11 cellular contexts compared by ENCODE assay signal in the genomic region with DNA sequence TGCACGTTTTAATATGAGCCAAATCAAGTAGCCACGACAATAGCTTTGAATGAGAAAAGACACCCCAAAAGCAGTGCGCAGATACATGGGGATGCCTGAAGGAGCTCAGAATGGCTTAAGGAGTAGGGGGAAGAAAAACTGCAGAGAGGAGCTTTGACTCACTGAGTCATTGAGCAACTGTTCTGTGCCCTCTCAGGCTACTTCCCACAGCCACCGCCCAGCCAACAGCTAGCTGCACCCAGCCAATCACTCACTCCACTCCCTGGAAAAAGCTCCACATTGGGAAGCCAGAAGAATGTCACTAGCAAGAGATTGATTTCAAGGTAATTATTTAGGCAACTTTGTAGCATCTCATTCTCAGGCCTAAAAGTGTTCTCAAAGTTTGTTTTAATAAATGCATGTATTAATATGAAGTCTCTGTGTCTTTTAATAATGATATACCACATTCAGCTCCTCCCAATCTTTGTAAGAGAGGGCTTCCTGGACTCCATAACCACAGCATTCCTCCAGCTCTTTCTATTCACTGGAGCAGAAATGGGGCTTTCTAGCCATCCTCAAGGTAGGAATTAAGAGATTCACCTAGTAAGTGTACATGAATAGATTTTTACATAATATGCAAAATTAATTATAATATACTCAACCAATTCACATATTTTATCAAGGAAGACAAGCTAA. TPM values are rescaled to one million over a fixed set of nuclear protein-coding genes. Genes with fewer than 3 reads are reported as not detected.
DNase-seq lines count a peak whose midpoint lies in the region; ATAC-seq and TF ChIP-seq lines count a peak whose summit lies in the region.
"Had no signal": no experiment of that assay in that cellular context is flagged by ENCODE, and none has a peak within 500 bp of the region (broad histone marks: within the 10 kb centered on the region; RNA-seq: fewer than 3 reads in every experiment).

No MANE protein-coding gene starts in this region.

- intact Hi-C loops in activated T-helper 2 cell treated with anti-CD3 and anti-CD28 coated beads, Interferon-gamma antibody, Interleukin-2, Interleukin-4, amounts not matched to agents 10 μg/mL and 5 μg/mL and 100 μg/mL, durations not matched to agents 14 hours and 24 hours and 36 hours (cut with micrococcal nuclease): loop anchor here (5.0 to 10.0 kb wide), 3 partner anchors 93 to 930 kb away; no protein-coding TSS in a partner anchor

- peaks cover 0 to 5% of the 10 kb centered on the region in 2 donors for H3K9me3 ChIP-seq in right atrium auricular region
- H3K9me3 ChIP-seq in tibial nerve: peaks cover 0 to 4% (median 0%) of the 10 kb centered on the region in 4 donors
- peaks cover 6% of the 10 kb centered on the region for H3K9me3 ChIP-seq in BE2C

- no peak for DNase-seq in activated T-cell treated with anti-CD3 and anti-CD28 coated beads, Interleukin-2, amount 50 U/mL, for 24 hours
- DNase-seq in activated T-cell treated with anti-CD3 and anti-CD28 coated beads, Interleukin-2, amount 50 U/mL, for 48 hours: no peak
- no peak for DNase-seq in activated T-helper 2 cell treated with anti-CD3 and anti-CD28 coated beads, Interferon-gamma antibody, Interleukin-2, Interleukin-4, amounts not matched to agents 10 μg/mL and 5 μg/mL and 100 μg/mL, durations not matched to agents 14 hours and 24 hours and 36 hours (ENCODE audit: low spot score)
- DNase-seq in right atrium auricular region (ENCODE audit: low spot score): no peak
- DNase-seq in tibial nerve (ENCODE audit: low spot score in 2 of 2): no peak
- no peak for DNase-seq in BE2C
- DNase-seq in chondrocyte (ENCODE audit: low spot score): no peak
- DNase-seq: naive B cell, NCI-H2171 had no signal

- peaks cover 81% of the 10 kb centered on the region for H3K4me1 Mint-ChIP-seq in activated T-cell treated with anti-CD3 and anti-CD28 coated beads, Interleukin-2, amount 50 U/mL, for 24 hours (ENCODE audit: low read depth)
- peaks cover 85% of the 10 kb centered on the region for H3K4me1 Mint-ChIP-seq in activated T-helper 2 cell treated with anti-CD3 and anti-CD28 coated beads, Interferon-gamma antibody, Interleukin-2, Interleukin-4, amounts not matched to agents 10 μg/mL and 5 μg/mL and 100 μg/mL, durations not matched to agents 14 hours and 24 hours and 36 hours (ENCODE audit: low read depth)
- H3K4me1 Mint-ChIP-seq in chondrocyte (ENCODE audit: low read depth): peaks cover 35% of the 10 kb centered on the region

- H3K4me3 Mint-ChIP-seq in activated T-cell treated with anti-CD3 and anti-CD28 coated beads, Interleukin-2, amount 50 U/mL, for 24 hours: no peak overlapping the region
- H3K4me3 Mint-ChIP-seq in activated T-helper 2 cell treated with anti-CD3 and anti-CD28 coated beads, Interferon-gamma antibody, Interleukin-2, Interleukin-4, amounts not matched to agents 10 μg/mL and 5 μg/mL and 100 μg/mL, durations not matched to agents 14 hours and 24 hours and 36 hours (ENCODE audit: low read depth): no peak overlapping the region
- no peak overlapping the region for H3K4me3 Mint-ChIP-seq in chondrocyte (ENCODE audit: unreplicated experiment)

- H3K27ac ChIP-seq in right atrium auricular region: peak overlapping the region; percentile 36 to 48
- peak overlapping the region in 3 of 4 donors; percentile 20 to 44 (median 34) for H3K27ac ChIP-seq in tibial nerve
- H3K27ac ChIP-seq: VCaP had no signal

- H3K9me3 Mint-ChIP-seq in activated T-cell treated with anti-CD3 and anti-CD28 coated beads, Interleukin-2, amount 50 U/mL, for 24 hours: peaks cover 24% of the 10 kb centered on the region
- H3K9me3 Mint-ChIP-seq in activated T-helper 2 cell treated with anti-CD3 and anti-CD28 coated beads, Interferon-gamma antibody, Interleukin-2, Interleukin-4, amounts not matched to agents 10 μg/mL and 5 μg/mL and 100 μg/mL, durations not matched to agents 14 hours and 24 hours and 36 hours: peaks cover 30% of the 10 kb centered on the region
- H3K9me3 Mint-ChIP-seq in chondrocyte (ENCODE audit: low read depth): no peaks in the 10 kb centered on the region

- ATAC-seq in GM18867 (IDR thresholded peaks at IDR 0.05; ENCODE audit: unreplicated experiment): no peak

- no peak for TF ChIP-seq EP300 in tibial nerve (IDR thresholded peaks at IDR 0.05)

- no peak for TF ChIP-seq POLR2A in tibial nerve (IDR thresholded peaks at IDR 0.05)

- H3K4me3 ChIP-seq in right atrium auricular region (no peak overlapping the region), tibial nerve (no peak overlapping the region), BE2C (ENCODE audit: low read depth, low read length) (no peak overlapping the region)

- peaks cover 0 to 58% of the 10 kb centered on the region in 2 donors for H3K4me1 ChIP-seq in right atrium auricular region
- peaks cover 0 to 25% (median 2%) of the 10 kb centered on the region in 4 donors for H3K4me1 ChIP-seq in tibial nerve
- H3K4me1 ChIP-seq in BE2C: peaks cover 3% of the 10 kb centered on the region

- peak overlapping the region; percentile 77 for H3K27ac Mint-ChIP-seq in activated T-cell treated with anti-CD3 and anti-CD28 coated beads, Interleukin-2, amount 50 U/mL, for 24 hours
- H3K27ac Mint-ChIP-seq in activated T-helper 2 cell treated with anti-CD3 and anti-CD28 coated beads, Interferon-gamma antibody, Interleukin-2, Interleukin-4, amounts not matched to agents 10 μg/mL and 5 μg/mL and 100 μg/mL, durations not matched to agents 14 hours and 24 hours and 36 hours: peak overlapping the region; percentile 54
- no peak overlapping the region for H3K27ac Mint-ChIP-seq in chondrocyte (ENCODE audit: unreplicated experiment)

- H3K36me3 Mint-ChIP-seq in activated T-cell treated with anti-CD3 and anti-CD28 coated beads, Interleukin-2, amount 50 U/mL, for 24 hours (ENCODE audit: low read depth): peaks cover 54% of the 10 kb centered on the region
- peaks cover 90% of the 10 kb centered on the region for H3K36me3 Mint-ChIP-seq in activated T-helper 2 cell treated with anti-CD3 and anti-CD28 coated beads, Interferon-gamma antibody, Interleukin-2, Interleukin-4, amounts not matched to agents 10 μg/mL and 5 μg/mL and 100 μg/mL, durations not matched to agents 14 hours and 24 hours and 36 hours (ENCODE audit: low read depth)
- H3K36me3 Mint-ChIP-seq in chondrocyte (ENCODE audit: low read depth): no peaks in the 10 kb centered on the region

- H3K27me3 ChIP-seq in right atrium auricular region: no peaks in the 10 kb centered on the region
- H3K27me3 ChIP-seq in tibial nerve: no peaks in the 10 kb centered on the region
- H3K27me3 ChIP-seq in BE2C: no peaks in the 10 kb centered on the region

- H3K27me3 Mint-ChIP-seq in activated T-cell treated with anti-CD3 and anti-CD28 coated beads, Interleukin-2, amount 50 U/mL, for 24 hours: no peaks in the 10 kb centered on the region
- no peaks in the 10 kb centered on the region for H3K27me3 Mint-ChIP-seq in activated T-helper 2 cell treated with anti-CD3 and anti-CD28 coated beads, Interferon-gamma antibody, Interleukin-2, Interleukin-4, amounts not matched to agents 10 μg/mL and 5 μg/mL and 100 μg/mL, durations not matched to agents 14 hours and 24 hours and 36 hours (ENCODE audit: low read depth)
- H3K27me3 Mint-ChIP-seq in chondrocyte (ENCODE audit: low read depth): no peaks in the 10 kb centered on the region
- H3K27me3 Mint-ChIP-seq: naive B cell had no signal

- WGBS in tibial nerve, 2 donors: 86 to 89% methylated on average over 4 of the region's 4 CpGs

- TF ChIP-seq CTCF in right atrium auricular region (IDR thresholded peaks at IDR 0.05): no peak
- TF ChIP-seq CTCF in tibial nerve (IDR thresholded peaks at IDR 0.05): no peak
- TF ChIP-seq CTCF in BE2C (IDR thresholded peaks at IDR 0.05; ENCODE audit: low read depth, low read length): no peak
- TF ChIP-seq CTCF in chondrocyte (IDR thresholded peaks at IDR 0.05): no peak

- H3K36me3 ChIP-seq in right atrium auricular region: no peaks in the 10 kb centered on the region
- peaks cover 0 to 3% (median 0%) of the 10 kb centered on the region in 3 donors for H3K36me3 ChIP-seq in tibial nerve
- peaks cover 30% of the 10 kb centered on the region for H3K36me3 ChIP-seq in BE2C

RNA-seq across cellular contexts. Expression of a gene that starts 16.8 kb away (rescaled TPM):
- total RNA-seq in activated T-helper 2 cell treated with anti-CD3 and anti-CD28 coated beads, Interferon-gamma antibody, Interleukin-2, Interleukin-4, amounts not matched to agents 10 μg/mL and 5 μg/mL and 100 μg/mL, durations not matched to agents 14 hours and 24 hours and 36 hours: 21.0 and 21.7 TPM in 2 replicates
- total RNA-seq in right atrium auricular region (1 to 10 TPM; 3.3 to 6.4 TPM), tibial nerve (1 to 10 TPM; 3.8 to 7.3 (median 4.4) TPM), chondrocyte (1.4 to 4.1 TPM (median 3.6 TPM) in 3 replicates)
- 17.0 TPM for polyA plus RNA-seq in BE2C (2012; ENCODE audit: insufficient read depth, insufficient read length, low read depth)
